In genomic region chr9:127418037-127418471, GRCh38 we compare ENCODE assay signal across 7 cellular contexts. TPM values are rescaled to one million over a fixed set of nuclear protein-coding genes. Genes with fewer than 3 reads are reported as not detected.
DNase-seq lines count a peak whose midpoint lies in the region; ATAC-seq, FAIRE-seq and TF ChIP-seq lines count a peak whose summit lies in the region.

No MANE protein-coding gene starts in this region.

- peaks cover 0 to 1% of the 10 kb centered on the region in 2 donors for H3K36me3 Mint-ChIP-seq in activated naive CD4-positive, alpha-beta T cell treated with anti-CD3 and anti-CD28 coated beads, Interleukin-2, amount 50 U/mL, for 72 hours

- no peaks in the 10 kb centered on the region for H3K36me3 ChIP-seq in left lung

- no peak overlapping the region for H3K27ac ChIP-seq in left lung

- intact Hi-C loops in left lung (cut with DNase I): no loop called here

- no peak overlapping the region for H3K27ac Mint-ChIP-seq in activated naive CD4-positive, alpha-beta T cell treated with anti-CD3 and anti-CD28 coated beads, Interleukin-2, amount 50 U/mL, for 72 hours

- H3K9me3 ChIP-seq in left lung: no peaks in the 10 kb centered on the region

- peaks cover 5 to 17% of the 10 kb centered on the region in 2 donors for H3K4me1 ChIP-seq in left lung

- peak; percentile 51 to 77 for ATAC-seq in activated naive CD4-positive, alpha-beta T cell treated with anti-CD3 and anti-CD28 coated beads, Interleukin-2, amount 50 U/mL, for 72 hours
- ATAC-seq in left lung: peak; percentile 32
- ATAC-seq in HG02610 (IDR thresholded peaks at IDR 0.05; ENCODE audit: unreplicated experiment): no peak

- peak in 1 of 2 donors; percentile 9 for TF ChIP-seq CTCF in left lung (IDR thresholded peaks at IDR 0.05)

- H3K9me3 Mint-ChIP-seq in activated naive CD4-positive, alpha-beta T cell treated with anti-CD3 and anti-CD28 coated beads, Interleukin-2, amount 50 U/mL, for 72 hours: no peaks in the 10 kb centered on the region

- no peak for TF ChIP-seq POLR2A in GM12892 (IDR thresholded peaks at IDR 0.05; ENCODE audit: low read depth, low read length)

- H3K27me3 ChIP-seq in left lung: no peaks in the 10 kb centered on the region

- no peak for FAIRE-seq in GM12892 (lab: Jason Lieb, UNC)

- H3K4me3 ChIP-seq in left lung: no peak overlapping the region

- DNase-seq in GM12892 (ENCODE audit: insufficient read length) (peak; percentile 45), NCI-H524 (lab: John Stamatoyannopoulos, UW) (peak; percentile 40 to 67), left lung (no peak), DMS79 (lab: John Stamatoyannopoulos, UW) (no peak), glomerular visceral epithelial cell (ENCODE audit: extremely low spot score) (no peak)
- peak; percentile 47 to 50 for DNase-seq in activated naive CD4-positive, alpha-beta T cell treated with anti-CD3 and anti-CD28 coated beads, Interleukin-2, amount 50 U/mL, for 72 hours (ENCODE audit: low spot score in 2 of 2)

RNA-seq across cellular contexts. Expression of gene ZNF79, which starts 6.1 kb away (rescaled TPM):
- 4.2 TPM for polyA plus RNA-seq in GM12892 (2012; ENCODE audit: missing spikeins)
- 10 to 100 TPM in 1 of 2 donors, 1 to 10 TPM in 1; 8.3 to 10.3 TPM for total RNA-seq in activated naive CD4-positive, alpha-beta T cell treated with anti-CD3 and anti-CD28 coated beads, Interleukin-2, amount 50 U/mL, for 72 hours
- total RNA-seq in left lung: 1 to 10 TPM; 7.7 to 9.0 TPM

RNA-seq across cellular contexts. Expression of gene SLC2A8, which starts 21.1 kb away (rescaled TPM):
- polyA plus RNA-seq in GM12892 (2012; ENCODE audit: missing spikeins): 3.0 TPM
- total RNA-seq in activated naive CD4-positive, alpha-beta T cell treated with anti-CD3 and anti-CD28 coated beads, Interleukin-2, amount 50 U/mL, for 72 hours: 1 to 10 TPM; 1.4 to 1.7 TPM
- 10 to 100 TPM; 20.1 to 23.2 TPM for total RNA-seq in left lung

RNA-seq across cellular contexts. Expression of gene RPL12, which starts 33.2 kb away (rescaled TPM):
- polyA plus RNA-seq in GM12892 (2012; ENCODE audit: missing spikeins): 4,522 TPM
- total RNA-seq in activated naive CD4-positive, alpha-beta T cell treated with anti-CD3 and anti-CD28 coated beads, Interleukin-2, amount 50 U/mL, for 72 hours: 1,000 to 10,000 TPM; 1,789 to 1,979 TPM
- total RNA-seq in left lung: 1,000 to 10,000 TPM in 1 of 2 donors, 100 to 1,000 TPM in 1; 902 to 1,036 TPM

RNA-seq across cellular contexts. Expression of gene LRSAM1, which starts 33.3 kb away (rescaled TPM):
- polyA plus RNA-seq in GM12892 (2012; ENCODE audit: missing spikeins): 11.2 TPM
- 10 to 100 TPM; 20.1 to 24.4 TPM for total RNA-seq in activated naive CD4-positive, alpha-beta T cell treated with anti-CD3 and anti-CD28 coated beads, Interleukin-2, amount 50 U/mL, for 72 hours
- total RNA-seq in left lung: 10 to 100 TPM; 16.4 to 24.4 TPM

Comparison
In these comparisons a context has a peak if more than half of its experiments do, and no peak if none do; other contexts are left out.
1. DNase-seq: peak in GM12892 (single experiment), NCI-H524 (2 of 2) and activated naive CD4-positive, alpha-beta T cell treated with anti-CD3 and anti-CD28 coated beads, Interleukin-2, amount 50 U/mL, for 72 hours (2 of 2); none in left lung (0 of 2), DMS79 (single experiment) and glomerular visceral epithelial cell (single experiment).
2. RNA of gene SLC2A8, which starts 21.1 kb away (total RNA-seq): 20.1 to 23.2 TPM in left lung; 1.4 to 1.7 TPM in activated naive CD4-positive, alpha-beta T cell treated with anti-CD3 and anti-CD28 coated beads, Interleukin-2, amount 50 U/mL, for 72 hours; every median in the first group is over 4 times any median in the second.